ENCODE assay signal across 8 cellular contexts in the genomic region with DNA sequence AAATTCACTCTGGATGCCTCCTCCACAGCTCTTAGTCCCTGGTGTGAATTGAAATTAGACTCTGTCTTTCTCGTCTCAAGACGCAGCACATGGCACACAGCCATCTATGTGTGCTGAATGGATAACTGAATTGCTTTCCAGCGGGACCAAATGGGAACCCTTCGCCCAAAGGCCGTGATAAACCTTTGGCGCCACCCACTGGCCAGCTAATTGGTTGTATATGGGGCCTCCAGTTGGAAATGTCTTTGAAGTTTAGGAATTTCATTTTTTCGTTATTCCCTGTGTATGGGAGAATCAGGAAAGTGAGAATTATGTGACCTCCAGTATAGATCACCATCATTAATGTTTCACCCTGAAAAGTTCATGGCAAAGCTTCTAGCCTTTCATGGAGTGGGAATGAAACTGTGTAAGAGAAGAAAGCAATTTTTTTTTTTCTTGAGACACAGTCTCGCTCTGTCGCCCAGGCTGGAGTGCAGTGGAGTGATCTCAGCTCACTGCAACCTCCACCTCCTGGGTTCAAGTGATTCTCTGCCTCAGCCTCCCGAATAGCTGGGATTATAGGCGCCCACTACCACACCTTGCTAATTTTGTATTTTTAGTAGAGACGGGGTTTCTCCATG. TPM values are rescaled to one million over a fixed set of nuclear protein-coding genes. Genes with fewer than 3 reads are reported as not detected.
A peak's percentile ranks its signal among the peaks of the same experiment; 100 is the strongest.
DNase-seq lines count a peak whose midpoint lies in the region; ATAC-seq and TF ChIP-seq lines count a peak whose summit lies in the region.

No MANE protein-coding gene starts in this region.

- peak overlapping the region; percentile 18; the same call in 1 of the 2 replicates for H3K4me3 Mint-ChIP-seq in HFFc6
- no peak overlapping the region for H3K4me3 Mint-ChIP-seq in activated CD8-positive, alpha-beta memory T cell treated with anti-CD3 and anti-CD28 coated beads, Interleukin-2, amount 10 ng/mL, durations not matched to agents 7 days and 5 days
- no peak overlapping the region for H3K4me3 Mint-ChIP-seq in endothelial cell (ENCODE audit: unreplicated experiment)

- H3K36me3 ChIP-seq in BLaER1, result no peaks in the 10 kb centered on the region

- H3K4me1 Mint-ChIP-seq in HFFc6 (ENCODE audit: low read depth), result peaks cover 23% of the 10 kb centered on the region
- H3K4me1 Mint-ChIP-seq in activated CD8-positive, alpha-beta memory T cell treated with anti-CD3 and anti-CD28 coated beads, Interleukin-2, amount 10 ng/mL, durations not matched to agents 7 days and 5 days, result peaks cover 17% of the 10 kb centered on the region
- peaks cover 7% of the 10 kb centered on the region for H3K4me1 Mint-ChIP-seq in endothelial cell (ENCODE audit: unreplicated experiment)

- no peaks in the 10 kb centered on the region; the same call in 1 of the 2 replicates for H3K27me3 Mint-ChIP-seq in HFFc6 (ENCODE audit: insufficient read depth)
- H3K27me3 Mint-ChIP-seq in activated CD8-positive, alpha-beta memory T cell treated with anti-CD3 and anti-CD28 coated beads, Interleukin-2, amount 10 ng/mL, durations not matched to agents 7 days and 5 days, result no peaks in the 10 kb centered on the region
- peaks cover 7% of the 10 kb centered on the region for H3K27me3 Mint-ChIP-seq in endothelial cell (ENCODE audit: unreplicated experiment)

- no peaks in the 10 kb centered on the region for H4K20me1 ChIP-seq in BLaER1

- no peak overlapping the region for H3K4me3 ChIP-seq in BLaER1

- ATAC-seq in activated CD8-positive, alpha-beta memory T cell treated with anti-CD3 and anti-CD28 coated beads, Interleukin-2, amount 10 ng/mL, durations not matched to agents 7 days and 5 days, result peak; percentile 70
- ATAC-seq in GM18870 (IDR thresholded peaks at IDR 0.05; ENCODE audit: unreplicated experiment), result no peak

- H3K9me3 ChIP-seq in BLaER1, result no peaks in the 10 kb centered on the region

- no peaks in the 10 kb centered on the region for H3K27me3 ChIP-seq in BLaER1

- H3K36me3 Mint-ChIP-seq in HFFc6 (ENCODE audit: low read depth), result no peaks in the 10 kb centered on the region
- H3K36me3 Mint-ChIP-seq in activated CD8-positive, alpha-beta memory T cell treated with anti-CD3 and anti-CD28 coated beads, Interleukin-2, amount 10 ng/mL, durations not matched to agents 7 days and 5 days, result no peaks in the 10 kb centered on the region
- no peaks in the 10 kb centered on the region for H3K36me3 Mint-ChIP-seq in endothelial cell (ENCODE audit: low read depth, unreplicated experiment)

- H3K27ac ChIP-seq in BLaER1, result no peak overlapping the region

- H3K9me3 Mint-ChIP-seq in HFFc6 (no peaks in the 10 kb centered on the region), endothelial cell (ENCODE audit: unreplicated experiment) (no peaks in the 10 kb centered on the region)
- H3K9me3 Mint-ChIP-seq in activated CD8-positive, alpha-beta memory T cell treated with anti-CD3 and anti-CD28 coated beads, Interleukin-2, amount 10 ng/mL, durations not matched to agents 7 days and 5 days (ENCODE audit: low read depth), result no peaks in the 10 kb centered on the region

- no peak overlapping the region for H3K9ac ChIP-seq in BLaER1

- peak; percentile 89 for TF ChIP-seq CTCF in HFFc6 (IDR thresholded peaks at IDR 0.05)
- peak; percentile 67 for TF ChIP-seq CTCF in endothelial cell (IDR thresholded peaks at IDR 0.05; ENCODE audit: unreplicated experiment)

- no peak overlapping the region for H3K27ac Mint-ChIP-seq in HFFc6
- H3K27ac Mint-ChIP-seq in activated CD8-positive, alpha-beta memory T cell treated with anti-CD3 and anti-CD28 coated beads, Interleukin-2, amount 10 ng/mL, durations not matched to agents 7 days and 5 days, result no peak overlapping the region
- H3K27ac Mint-ChIP-seq in endothelial cell (ENCODE audit: unreplicated experiment), result no peak overlapping the region

- DNase-seq in HFFc6 (peak; percentile 58), NCI-H774 (lab: John Stamatoyannopoulos, UW) (peak; percentile 62), endothelial cell (ENCODE audit: low spot score) (peak; percentile 84), midbrain (lab: John Stamatoyannopoulos, UW) (peak; percentile 90)
- DNase-seq in activated CD8-positive, alpha-beta memory T cell treated with anti-CD3 and anti-CD28 coated beads, Interleukin-2, amount 10 ng/mL, durations not matched to agents 7 days and 5 days, result peak; percentile 77
- peak; percentile 50 to 52 for DNase-seq in stimulated activated CD8-positive, alpha-beta memory T cell treated with anti-CD3 and anti-CD28 coated beads, Interleukin-2, amount 100 ng/mL, for 1 hour (ENCODE audit: low read depth in 2 of 2)

- CTCF ChIA-PET in activated CD8-positive, alpha-beta memory T cell treated with anti-CD3 and anti-CD28 coated beads, Interleukin-2, amount 10 ng/mL, durations not matched to agents 7 days and 5 days (lab: Charles Lee), result interaction anchor here (0.6 to 5.3 kb wide), 44 partner anchors 8 to 389 kb away, joined by 3 to 51 read pairs (median 4); a partner anchor contains a TSS

- H3K4me2 ChIP-seq in BLaER1, result peak overlapping the region; percentile 20; the same call in 1 of the 2 replicates

- H3K4me1 ChIP-seq in BLaER1, result peaks cover 21% of the 10 kb centered on the region

RNA-seq across cellular contexts. Expression of a gene that starts 9.8 kb away (rescaled TPM):
- total RNA-seq in HFFc6 (2021; fragmentation: NEBNext Ultra II Directional; extraction: Animal tissue kit (Norgen Biotek cat#: 25700)), result 100 to 1,000 TPM; 616 to 859 (median 665) TPM
- 100 to 1,000 TPM; 543 to 668 TPM for total RNA-seq in activated CD8-positive, alpha-beta memory T cell treated with anti-CD3 and anti-CD28 coated beads, Interleukin-2, amount 10 ng/mL, durations not matched to agents 7 days and 5 days
- 246 TPM for total RNA-seq in endothelial cell (ENCODE audit: unreplicated experiment)

RNA-seq across cellular contexts. Expression of a gene that starts 43.0 kb away (rescaled TPM):
- total RNA-seq in HFFc6 (2021; fragmentation: NEBNext Ultra II Directional; extraction: Animal tissue kit (Norgen Biotek cat#: 25700)), result 10 to 100 TPM; 24.4 to 28.7 (median 27.7) TPM
- 10 to 100 TPM; 32.6 to 33.6 TPM for total RNA-seq in activated CD8-positive, alpha-beta memory T cell treated with anti-CD3 and anti-CD28 coated beads, Interleukin-2, amount 10 ng/mL, durations not matched to agents 7 days and 5 days
- total RNA-seq in endothelial cell (ENCODE audit: unreplicated experiment), result 28.5 TPM
